Comparison of ENCODE assay signal across 12 cellular contexts in genomic region chr22:21626073-21626734, GRCh38. TPM values are rescaled to one million over a fixed set of nuclear protein-coding genes. Genes with fewer than 3 reads are reported as not detected.
DNase-seq lines count a peak whose midpoint lies in the region; ATAC-seq, FAIRE-seq and TF ChIP-seq lines count a peak whose summit lies in the region.
"Had no signal": no experiment of that assay in that cellular context is flagged by ENCODE, and none has a peak within 500 bp of the region (broad histone marks: within the 10 kb centered on the region; RNA-seq: fewer than 3 reads in every experiment).

No MANE protein-coding gene starts in this region.

- TF ChIP-seq POLR2A in Peyer's patch (IDR thresholded peaks at IDR 0.05) (no peak), GM12892 (IDR thresholded peaks at IDR 0.05; ENCODE audit: low read depth, low read length) (no peak)

- H3K36me3 ChIP-seq in H7 (replicated peaks; ENCODE audit: control insufficient read depth, insufficient read depth, low read length) (peaks cover 7% of the 10 kb centered on the region), Peyer's patch (peaks cover 0 to 36% (median 0%) of the 10 kb centered on the region in 3 donors)

- intact Hi-C loops in activated CD4-positive, alpha-beta memory T cell treated with anti-CD3 and anti-CD28 coated beads for 36 hours (cut with micrococcal nuclease), result loop anchor here (5.0 kb wide), 1 partner anchor 39 kb away; no protein-coding TSS in a partner anchor

- peaks cover 0 to 16% (median 10%) of the 10 kb centered on the region in 4 donors for H3K4me1 ChIP-seq in Peyer's patch

- H3K4me3 ChIP-seq in H7 (ENCODE audit: insufficient read depth, low read depth, low read length) (no peak overlapping the region), Peyer's patch (no peak overlapping the region)
- H3K4me3 ChIP-seq: tibial artery had no signal

- no peak for TF ChIP-seq CTCF in C4-2B (conservative IDR thresholded peaks at IDR 0.05)
- no peak for TF ChIP-seq CTCF in Peyer's patch (IDR thresholded peaks at IDR 0.05)

- no peak for FAIRE-seq in GM12892 (lab: Jason Lieb, UNC)

- DNase-seq in H7, result peak; percentile 8
- DNase-seq in activated CD4-positive, alpha-beta memory T cell treated with anti-CD3 and anti-CD28 coated beads for 36 hours, result no peak
- no peak for DNase-seq in naive B cell
- no peak for DNase-seq in Peyer's patch
- DNase-seq in DMS 273 (lab: John Stamatoyannopoulos, UW; ENCODE audit: unreplicated experiment), result no peak
- no peak for DNase-seq in GM12892 (ENCODE audit: insufficient read length)
- DNase-seq: GOT3, hypothalamus, tibial artery had no signal

- ATAC-seq in naive B cell (ENCODE audit: low read depth in 2 of 2), result no peak
- no peak for ATAC-seq in GM19397 (IDR thresholded peaks at IDR 0.05; ENCODE audit: unreplicated experiment)
- ATAC-seq: left lobe of liver had no signal

- POLR2A ChIA-PET in activated CD4-positive, alpha-beta memory T cell treated with anti-CD3 and anti-CD28 coated beads for 36 hours (lab: Charles Lee), result interaction anchor here (1.4 to 1.5 kb wide), 2 partner anchors 16 to 20 kb away, joined by 3 read pairs; partner anchors contain the start of gene SDF2L1

- no peaks in the 10 kb centered on the region for H3K9me3 ChIP-seq in Peyer's patch
- H3K9me3 ChIP-seq: tibial artery had no signal

- H3K4me3 Mint-ChIP-seq in activated CD4-positive, alpha-beta memory T cell treated with anti-CD3 and anti-CD28 coated beads for 36 hours, result no peak overlapping the region
- no peak overlapping the region for H3K4me3 Mint-ChIP-seq in naive B cell

- peaks cover 33% of the 10 kb centered on the region for H3K4me1 Mint-ChIP-seq in activated CD4-positive, alpha-beta memory T cell treated with anti-CD3 and anti-CD28 coated beads for 36 hours (ENCODE audit: low read depth)
- H3K4me1 Mint-ChIP-seq in naive B cell, result peaks cover 26 to 64% (median 59%) of the 10 kb centered on the region in 3 donors

- CTCF ChIA-PET in activated CD4-positive, alpha-beta memory T cell treated with anti-CD3 and anti-CD28 coated beads for 36 hours (lab: Charles Lee), result interaction anchor here (0.5 to 5.9 kb wide), 3 partner anchors 16 to 45 kb away, joined by 3 to 82 read pairs (median 11); partner anchors contain the start of gene SDF2L1

- H3K36me3 Mint-ChIP-seq in activated CD4-positive, alpha-beta memory T cell treated with anti-CD3 and anti-CD28 coated beads for 36 hours, result peaks cover 26% of the 10 kb centered on the region
- H3K36me3 Mint-ChIP-seq in naive B cell, result peaks cover 0 to 7% of the 10 kb centered on the region in 2 donors

- peak overlapping the region; percentile 52 for H3K27ac Mint-ChIP-seq in activated CD4-positive, alpha-beta memory T cell treated with anti-CD3 and anti-CD28 coated beads for 36 hours
- peak overlapping the region in 4 of 6 donors; percentile 37 to 96 (median 72) for H3K27ac Mint-ChIP-seq in naive B cell

- H3K27me3 ChIP-seq in H7 (ENCODE audit: control insufficient read depth, insufficient read depth, low read length) (no peaks in the 10 kb centered on the region), Peyer's patch (no peaks in the 10 kb centered on the region)
- H3K27me3 ChIP-seq: tibial artery had no signal

- no peaks in the 10 kb centered on the region for H3K27me3 Mint-ChIP-seq in activated CD4-positive, alpha-beta memory T cell treated with anti-CD3 and anti-CD28 coated beads for 36 hours
- H3K27me3 Mint-ChIP-seq in naive B cell, result no peaks in the 10 kb centered on the region

- peak overlapping the region; percentile 60 for H3K27ac ChIP-seq in C4-2B
- H3K27ac ChIP-seq in Peyer's patch, result no peak overlapping the region

- H3K9me3 Mint-ChIP-seq in activated CD4-positive, alpha-beta memory T cell treated with anti-CD3 and anti-CD28 coated beads for 36 hours, result no peaks in the 10 kb centered on the region
- no peaks in the 10 kb centered on the region for H3K9me3 Mint-ChIP-seq in naive B cell

RNA-seq across cellular contexts. Expression of gene YDJC, which starts 3.6 kb away (rescaled TPM):
- total RNA-seq in H7 (2014; rRNA removed; shearing (Covaris generic)), result 53.0 and 57.3 TPM in 2 replicates
- 10 to 100 TPM; 45.3 to 47.1 TPM for total RNA-seq in activated CD4-positive, alpha-beta memory T cell treated with anti-CD3 and anti-CD28 coated beads for 36 hours
- 10 to 100 TPM; 54.7 to 97.9 (median 65.1) TPM for polyA plus RNA-seq in naive B cell (ENCODE audit: low read depth in 6 of 6)
- 10 to 100 TPM; 36.3 to 54.2 (median 38.8) TPM for total RNA-seq in Peyer's patch
- polyA plus RNA-seq in GM12892 (2012; ENCODE audit: missing spikeins), result 5.6 TPM

RNA-seq across cellular contexts. Expression of gene CCDC116, which starts 6.4 kb away (rescaled TPM):
- 0.48 and 0.55 TPM in 2 replicates for total RNA-seq in H7 (2014; rRNA removed; shearing (Covaris generic))
- total RNA-seq in activated CD4-positive, alpha-beta memory T cell treated with anti-CD3 and anti-CD28 coated beads for 36 hours, result under 1 TPM; 0.27 to 0.31 TPM
- polyA plus RNA-seq in naive B cell (ENCODE audit: low read depth in 6 of 6), result not detected
- total RNA-seq in Peyer's patch, result 1 to 10 TPM in 1 of 4 donors, under 1 TPM in 1, not detected in 2; 0.80 to 2.6 TPM
- not detected for polyA plus RNA-seq in GM12892 (2012; ENCODE audit: missing spikeins)

RNA-seq across cellular contexts. Expression of gene SDF2L1, which starts 15.9 kb away (rescaled TPM):
- 29.3 and 54.0 TPM in 2 replicates for total RNA-seq in H7 (2014; rRNA removed; shearing (Covaris generic))
- 10 to 100 TPM; 38.2 to 41.8 TPM for total RNA-seq in activated CD4-positive, alpha-beta memory T cell treated with anti-CD3 and anti-CD28 coated beads for 36 hours
- 10 to 100 TPM; 36.9 to 69.4 (median 39.1) TPM for polyA plus RNA-seq in naive B cell (ENCODE audit: low read depth in 6 of 6)
- total RNA-seq in Peyer's patch, result 10 to 100 TPM; 14.9 to 49.2 (median 30.0) TPM
- 23.3 TPM for polyA plus RNA-seq in GM12892 (2012; ENCODE audit: missing spikeins)

RNA-seq across cellular contexts. Expression of gene PPIL2, which starts 39.6 kb away (rescaled TPM):
- 23.1 and 23.5 TPM in 2 replicates for total RNA-seq in H7 (2014; rRNA removed; shearing (Covaris generic))
- total RNA-seq in activated CD4-positive, alpha-beta memory T cell treated with anti-CD3 and anti-CD28 coated beads for 36 hours, result 10 to 100 TPM; 41.4 to 45.8 TPM
- polyA plus RNA-seq in naive B cell (ENCODE audit: low read depth in 6 of 6), result 10 to 100 TPM; 19.7 to 35.4 (median 25.2) TPM
- 100 to 1,000 TPM in 1 of 4 donors, 10 to 100 TPM in 3; 55.0 to 131 (median 92.4) TPM for total RNA-seq in Peyer's patch
- polyA plus RNA-seq in GM12892 (2012; ENCODE audit: missing spikeins), result 25.0 TPM

RNA-seq across cellular contexts. Expression of gene UBE2L3, which starts 58.7 kb away (rescaled TPM):
- 84.0 and 90.2 TPM in 2 replicates for total RNA-seq in H7 (2014; rRNA removed; shearing (Covaris generic))
- 10 to 100 TPM; 52.4 to 53.1 TPM for total RNA-seq in activated CD4-positive, alpha-beta memory T cell treated with anti-CD3 and anti-CD28 coated beads for 36 hours
- 100 to 1,000 TPM in 2 of 6 donors, 10 to 100 TPM in 4; 84.4 to 106 (median 95.3) TPM for polyA plus RNA-seq in naive B cell (ENCODE audit: low read depth in 6 of 6)
- 10 to 100 TPM; 42.1 to 69.7 (median 50.1) TPM for total RNA-seq in Peyer's patch
- 56.4 TPM for polyA plus RNA-seq in GM12892 (2012; ENCODE audit: missing spikeins)
